8 cellular contexts compared by ENCODE assay signal in genomic region chr17:44210342-44211192, GRCh38. TPM values are rescaled to one million over a fixed set of nuclear protein-coding genes. Genes with fewer than 3 reads are reported as not detected.
DNase-seq lines count a peak whose midpoint lies in the region; ATAC-seq and TF ChIP-seq lines count a peak whose summit lies in the region.

No MANE protein-coding gene starts in this region.

- H3K36me3 Mint-ChIP-seq in activated CD4-positive, alpha-beta T cell treated with anti-CD3 and anti-CD28 coated beads, Interleukin-2, amount 10 ng/mL, durations not matched to agents 7 days and 5 days (ENCODE audit: low read depth), result peaks cover 60% of the 10 kb centered on the region

- TF ChIP-seq CTCF in GM12874 (IDR thresholded peaks at IDR 0.05; ENCODE audit: insufficient read depth, low read depth, low read length) (peak; percentile 100), lower lobe of right lung (IDR thresholded peaks at IDR 0.05) (peak; percentile 99)

- POLR2A ChIA-PET in activated CD4-positive, alpha-beta T cell treated with anti-CD3 and anti-CD28 coated beads, Interleukin-2, amount 10 ng/mL, durations not matched to agents 7 days and 5 days (lab: Charles Lee), result interaction anchor here (0.6 to 1.7 kb wide), 5 partner anchors 8 to 123 kb away, joined by 3 to 6 read pairs (median 5); partner anchors contain the start of gene ATXN7L3

- H3K4me3 Mint-ChIP-seq in activated CD4-positive, alpha-beta T cell treated with anti-CD3 and anti-CD28 coated beads, Interleukin-2, amount 10 ng/mL, durations not matched to agents 7 days and 5 days, result peak overlapping the region; percentile 56

- ATAC-seq in HG02763 (IDR thresholded peaks at IDR 0.05; ENCODE audit: unreplicated experiment) (peak; percentile 83), lower lobe of right lung (peak; percentile 95 to 96)

- intact Hi-C loops in lower lobe of right lung (cut with DNase I), result loop anchor here (10.0 kb wide), 1 partner anchor 134 kb away; the partner anchor contains the start of gene GRN

- H3K4me1 ChIP-seq in lower lobe of right lung, result peaks cover 14% of the 10 kb centered on the region

- DNase-seq in NCI-H226 (peak; percentile 79), dermis blood vessel endothelial cell (peak; percentile 94), lower lobe of right lung (peak; percentile 93), NCI-H2171 treated with DMSO at 0.1 percent for 48 hours (lab: John Stamatoyannopoulos, UW) (no peak)
- peak; percentile 90 for DNase-seq in activated CD4-positive, alpha-beta T cell treated with anti-CD3 and anti-CD28 coated beads, Interleukin-2, amount 10 ng/mL, durations not matched to agents 7 days and 5 days
- peak; percentile 79 to 86 (median 85) for DNase-seq in stimulated activated CD4-positive, alpha-beta T cell treated with anti-CD3 and anti-CD28 coated beads, TNF-alpha, amount 100 ng/mL, for 4 hours (ENCODE audit: low read depth in 3 of 3)

- no peaks in the 10 kb centered on the region for H3K9me3 Mint-ChIP-seq in activated CD4-positive, alpha-beta T cell treated with anti-CD3 and anti-CD28 coated beads, Interleukin-2, amount 10 ng/mL, durations not matched to agents 7 days and 5 days

- no peaks in the 10 kb centered on the region for H3K27me3 Mint-ChIP-seq in activated CD4-positive, alpha-beta T cell treated with anti-CD3 and anti-CD28 coated beads, Interleukin-2, amount 10 ng/mL, durations not matched to agents 7 days and 5 days

- H3K9me3 ChIP-seq in lower lobe of right lung, result no peaks in the 10 kb centered on the region

- peaks cover 90% of the 10 kb centered on the region for H3K36me3 ChIP-seq in lower lobe of right lung

- H3K4me1 Mint-ChIP-seq in activated CD4-positive, alpha-beta T cell treated with anti-CD3 and anti-CD28 coated beads, Interleukin-2, amount 10 ng/mL, durations not matched to agents 7 days and 5 days, result peaks cover 53% of the 10 kb centered on the region

- H3K27me3 ChIP-seq in lower lobe of right lung (ENCODE audit: low read depth), result no peaks in the 10 kb centered on the region

- peak overlapping the region; percentile 88 for H3K27ac Mint-ChIP-seq in activated CD4-positive, alpha-beta T cell treated with anti-CD3 and anti-CD28 coated beads, Interleukin-2, amount 10 ng/mL, durations not matched to agents 7 days and 5 days

- peak overlapping the region; percentile 4 for H3K4me3 ChIP-seq in lower lobe of right lung

- CTCF ChIA-PET in activated CD4-positive, alpha-beta T cell treated with anti-CD3 and anti-CD28 coated beads, Interleukin-2, amount 10 ng/mL, durations not matched to agents 7 days and 5 days (lab: Charles Lee), result interaction anchor here (0.6 to 3.4 kb wide), 55 partner anchors 10 to 657 kb away, joined by 3 to 56 read pairs (median 4); partner anchors contain the start of genes ATXN7L3, FAM171A2, GRN and HDAC5

- peak overlapping the region; percentile 58 for H3K27ac ChIP-seq in lower lobe of right lung

RNA-seq across cellular contexts. Expression of gene UBTF, which starts 8.9 kb away (rescaled TPM):
- 100 to 1,000 TPM; 186 to 195 TPM for total RNA-seq in activated CD4-positive, alpha-beta T cell treated with anti-CD3 and anti-CD28 coated beads, Interleukin-2, amount 10 ng/mL, durations not matched to agents 7 days and 5 days
- total RNA-seq in dermis blood vessel endothelial cell (59.2 and 68.4 TPM in 2 replicates), lower lobe of right lung (56.7 TPM)

RNA-seq across cellular contexts. Expression of gene ATXN7L3, which starts 10.9 kb away (rescaled TPM):
- 100 to 1,000 TPM; 110 to 112 TPM for total RNA-seq in activated CD4-positive, alpha-beta T cell treated with anti-CD3 and anti-CD28 coated beads, Interleukin-2, amount 10 ng/mL, durations not matched to agents 7 days and 5 days
- 51.1 and 67.7 TPM in 2 replicates for total RNA-seq in dermis blood vessel endothelial cell
- 67.4 TPM for total RNA-seq in lower lobe of right lung

RNA-seq across cellular contexts. Expression of gene TMUB2, which starts 23.8 kb away (rescaled TPM):
- 10 to 100 TPM; 36.6 to 37.1 TPM for total RNA-seq in activated CD4-positive, alpha-beta T cell treated with anti-CD3 and anti-CD28 coated beads, Interleukin-2, amount 10 ng/mL, durations not matched to agents 7 days and 5 days
- 37.0 and 40.2 TPM in 2 replicates for total RNA-seq in dermis blood vessel endothelial cell
- 41.9 TPM for total RNA-seq in lower lobe of right lung

RNA-seq across cellular contexts. Expression of gene ASB16, which starts 40.1 kb away (rescaled TPM):
- under 1 TPM in 1 of 2 experiments, not detected in 1; 0.30 TPM for total RNA-seq in activated CD4-positive, alpha-beta T cell treated with anti-CD3 and anti-CD28 coated beads, Interleukin-2, amount 10 ng/mL, durations not matched to agents 7 days and 5 days
- total RNA-seq in dermis blood vessel endothelial cell (0.17 TPM in 1 of 2 replicates, not detected in the other), lower lobe of right lung (not detected)

RNA-seq across cellular contexts. Expression of gene SLC4A1, which starts 57.4 kb away (rescaled TPM):
- not detected for total RNA-seq in activated CD4-positive, alpha-beta T cell treated with anti-CD3 and anti-CD28 coated beads, Interleukin-2, amount 10 ng/mL, durations not matched to agents 7 days and 5 days
- total RNA-seq in dermis blood vessel endothelial cell (not detected in 2 replicates), lower lobe of right lung (0.83 TPM)
